ENCODE assay signal across 22 cellular contexts in the genomic region with DNA sequence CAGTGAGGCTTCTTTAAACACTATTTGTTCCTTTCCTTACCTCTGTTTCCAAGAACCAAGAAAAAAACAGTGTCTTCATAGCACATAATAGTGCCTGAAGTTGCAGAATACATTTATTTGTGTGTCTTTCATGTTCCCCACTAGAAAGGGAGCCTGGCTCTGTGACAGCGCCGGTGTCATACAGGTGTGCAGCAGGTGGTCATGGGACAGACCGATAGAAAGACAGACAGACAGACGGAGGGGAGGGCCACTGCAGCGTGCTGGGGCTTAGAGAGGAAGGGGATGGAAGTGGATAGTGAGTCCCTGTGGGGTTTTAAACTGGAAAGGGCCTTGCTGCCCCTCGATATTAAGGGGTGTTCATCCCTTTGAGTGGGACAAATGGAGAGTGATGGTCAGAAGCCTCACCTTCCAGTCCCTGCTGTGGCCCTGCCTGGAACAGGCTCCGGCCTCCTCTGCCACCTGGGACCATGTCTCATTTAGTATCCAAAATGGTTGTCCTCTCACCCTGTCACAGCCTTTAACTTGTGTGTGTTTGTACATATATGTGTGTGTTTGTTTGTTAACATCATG.
DNase-seq lines count a peak whose midpoint lies in the region; ATAC-seq lines count a peak whose summit lies in the region.
"Had no signal": no experiment of that assay in that cellular context is flagged by ENCODE, and none has a peak within 500 bp of the region (broad histone marks: within the 10 kb centered on the region; RNA-seq: fewer than 3 reads in every experiment).

No MANE protein-coding gene starts in this region.

- POLR2A ChIA-PET in activated naive CD8-positive, alpha-beta T cell treated with anti-CD3 and anti-CD28 coated beads, Interleukin-2, amount 10 ng/mL, durations not matched to agents 7 days and 5 days (lab: Charles Lee) = no interaction called here

- H3K4me1 Mint-ChIP-seq in activated CD4-positive, alpha-beta T cell treated with anti-CD3 and anti-CD28 coated beads, Interleukin-2, amount 10 ng/mL, durations not matched to agents 24 days and 14 days = peaks cover 44% of the 10 kb centered on the region
- peaks cover 39% of the 10 kb centered on the region for H3K4me1 Mint-ChIP-seq in activated naive CD8-positive, alpha-beta T cell treated with anti-CD3 and anti-CD28 coated beads, Interleukin-2, amount 10 ng/mL, durations not matched to agents 7 days and 5 days
- H3K4me1 Mint-ChIP-seq in stimulated activated memory B cell treated with anti-CD40 and anti-IgM and Interleukin-4, amounts not matched to agents 10 μg/mL and 1 μg/mL and 100 μg/mL, for 72 hours = peaks cover 38% of the 10 kb centered on the region

- peaks cover 92% of the 10 kb centered on the region for H3K36me3 ChIP-seq in KOPT-K1 (ENCODE audit: insufficient read depth, low read length)

- H3K27me3 Mint-ChIP-seq in activated CD4-positive, alpha-beta T cell treated with anti-CD3 and anti-CD28 coated beads, Interleukin-2, amount 10 ng/mL, durations not matched to agents 24 days and 14 days = no peaks in the 10 kb centered on the region
- H3K27me3 Mint-ChIP-seq in activated naive CD8-positive, alpha-beta T cell treated with anti-CD3 and anti-CD28 coated beads, Interleukin-2, amount 10 ng/mL, durations not matched to agents 7 days and 5 days = no peaks in the 10 kb centered on the region
- no peaks in the 10 kb centered on the region for H3K27me3 Mint-ChIP-seq in stimulated activated memory B cell treated with anti-CD40 and anti-IgM and Interleukin-4, amounts not matched to agents 10 μg/mL and 1 μg/mL and 100 μg/mL, for 72 hours

- H3K9me3 Mint-ChIP-seq in activated CD4-positive, alpha-beta T cell treated with anti-CD3 and anti-CD28 coated beads, Interleukin-2, amount 10 ng/mL, durations not matched to agents 24 days and 14 days = no peaks in the 10 kb centered on the region
- no peaks in the 10 kb centered on the region for H3K9me3 Mint-ChIP-seq in activated naive CD8-positive, alpha-beta T cell treated with anti-CD3 and anti-CD28 coated beads, Interleukin-2, amount 10 ng/mL, durations not matched to agents 7 days and 5 days
- no peaks in the 10 kb centered on the region for H3K9me3 Mint-ChIP-seq in stimulated activated memory B cell treated with anti-CD40 and anti-IgM and Interleukin-4, amounts not matched to agents 10 μg/mL and 1 μg/mL and 100 μg/mL, for 72 hours
- H3K9me3 Mint-ChIP-seq: activated T-cell treated with anti-CD3 and anti-CD28 coated beads, Interleukin-2, amount 50 U/mL, for 4 hours had no signal

- H3K4me3 Mint-ChIP-seq in activated CD4-positive, alpha-beta T cell treated with anti-CD3 and anti-CD28 coated beads, Interleukin-2, amount 10 ng/mL, durations not matched to agents 24 days and 14 days = no peak overlapping the region
- H3K4me3 Mint-ChIP-seq in activated naive CD8-positive, alpha-beta T cell treated with anti-CD3 and anti-CD28 coated beads, Interleukin-2, amount 10 ng/mL, durations not matched to agents 7 days and 5 days = peak overlapping the region; percentile 17
- no peak overlapping the region for H3K4me3 Mint-ChIP-seq in stimulated activated memory B cell treated with anti-CD40 and anti-IgM and Interleukin-4, amounts not matched to agents 10 μg/mL and 1 μg/mL and 100 μg/mL, for 72 hours
- H3K4me3 Mint-ChIP-seq: activated T-cell treated with anti-CD3 and anti-CD28 coated beads, Interleukin-2, amount 50 U/mL, for 4 hours had no signal

- H3K27ac Mint-ChIP-seq in activated CD4-positive, alpha-beta T cell treated with anti-CD3 and anti-CD28 coated beads, Interleukin-2, amount 10 ng/mL, durations not matched to agents 24 days and 14 days = peak overlapping the region; percentile 51
- peak overlapping the region; percentile 65 for H3K27ac Mint-ChIP-seq in activated naive CD8-positive, alpha-beta T cell treated with anti-CD3 and anti-CD28 coated beads, Interleukin-2, amount 10 ng/mL, durations not matched to agents 7 days and 5 days
- H3K27ac Mint-ChIP-seq in stimulated activated memory B cell treated with anti-CD40 and anti-IgM and Interleukin-4, amounts not matched to agents 10 μg/mL and 1 μg/mL and 100 μg/mL, for 72 hours = peak overlapping the region; percentile 54

- DNase-seq in activated CD4-positive, alpha-beta T cell treated with anti-CD3 and anti-CD28 coated beads, Interleukin-2, amount 10 ng/mL, durations not matched to agents 24 days and 14 days = no peak
- no peak for DNase-seq in activated CD4-positive, alpha-beta T cell treated with anti-CD3 and anti-CD28 coated beads, Interleukin-2, amount 50 U/mL, for 1 hour
- DNase-seq in activated naive CD8-positive, alpha-beta T cell treated with anti-CD3 and anti-CD28 coated beads, Interleukin-2, amount 10 ng/mL, durations not matched to agents 7 days and 5 days = no peak
- DNase-seq in DMS114 treated with DMSO at 0.1 percent for 48 hours (lab: John Stamatoyannopoulos, UW; ENCODE audit: unreplicated experiment) = no peak
- DNase-seq in NCI-H2107 treated with DMSO at 0.1 percent for 48 hours (lab: John Stamatoyannopoulos, UW; ENCODE audit: unreplicated experiment) = no peak
- DNase-seq: activated CD4-positive, CD25-positive, alpha-beta regulatory T cell treated with anti-CD3 and anti-CD28 coated beads, Interleukin-2, amount 50 U/mL, for 72 hours; activated T-cell treated with anti-CD3 and anti-CD28 coated beads, Interleukin-2, amount 50 U/mL, for 4 hours; C1 segment of cervical spinal cord; central memory CD4-positive, alpha-beta T cell; DMS53; esophagus squamous epithelium; Kasumi-1; left colon; midbrain; NCI-H1417 treated with DMSO at 0.1 percent for 48 hours; stimulated activated CD4-positive, alpha-beta T cell treated with anti-CD3 and anti-CD28 coated beads, Interleukin-1b, Interleukin-23, amount 100 ng/mL, for 48 hours; substantia nigra; T-helper 9 cell had no signal

- intact Hi-C loops in activated CD4-positive, alpha-beta T cell treated with anti-CD3 and anti-CD28 coated beads, Interleukin-2, amount 10 ng/mL, durations not matched to agents 24 days and 14 days (cut with micrococcal nuclease) = loop anchor here (5.0 to 10.0 kb wide), 2 partner anchors 34 to 168 kb away; no protein-coding TSS in a partner anchor

- no peak for ATAC-seq in activated naive CD8-positive, alpha-beta T cell treated with anti-CD3 and anti-CD28 coated beads, Interleukin-2, amount 10 ng/mL, durations not matched to agents 7 days and 5 days (ENCODE audit: low read depth)
- ATAC-seq in stimulated activated memory B cell treated with anti-CD40 and anti-IgM and Interleukin-4, amounts not matched to agents 10 μg/mL and 1 μg/mL and 100 μg/mL, for 72 hours = no peak
- ATAC-seq in GM18517 (IDR thresholded peaks at IDR 0.05; ENCODE audit: unreplicated experiment) = no peak
- ATAC-seq: activated T-cell treated with anti-CD3 and anti-CD28 coated beads, Interleukin-2, amount 50 U/mL, for 4 hours; left colon; right lobe of liver had no signal

- no peaks in the 10 kb centered on the region for H3K9me3 ChIP-seq in KOPT-K1 (ENCODE audit: insufficient read depth, low read length, poor library complexity, severe bottlenecking)
- H3K9me3 ChIP-seq: esophagus squamous epithelium, right lobe of liver had no signal

- peaks cover 17% of the 10 kb centered on the region for H3K36me3 Mint-ChIP-seq in activated CD4-positive, alpha-beta T cell treated with anti-CD3 and anti-CD28 coated beads, Interleukin-2, amount 10 ng/mL, durations not matched to agents 24 days and 14 days (ENCODE audit: low read depth)
- peaks cover 3% of the 10 kb centered on the region for H3K36me3 Mint-ChIP-seq in activated naive CD8-positive, alpha-beta T cell treated with anti-CD3 and anti-CD28 coated beads, Interleukin-2, amount 10 ng/mL, durations not matched to agents 7 days and 5 days
- H3K36me3 Mint-ChIP-seq in stimulated activated memory B cell treated with anti-CD40 and anti-IgM and Interleukin-4, amounts not matched to agents 10 μg/mL and 1 μg/mL and 100 μg/mL, for 72 hours = peaks cover 28% of the 10 kb centered on the region

- peak overlapping the region; percentile 86 for H3K27ac ChIP-seq in KOPT-K1 (ENCODE audit: low read depth, low read length, poor library complexity, severe bottlenecking)
- H3K27ac ChIP-seq: right lobe of liver had no signal
